Comparison of ENCODE assay signal across 25 cellular contexts in genomic region chr11:69913591-69914285, GRCh38.
A peak's percentile ranks its signal among the peaks of the same experiment; 100 is the strongest.
DNase-seq lines count a peak whose midpoint lies in the region; ATAC-seq and TF ChIP-seq lines count a peak whose summit lies in the region.
"Had no signal": no experiment of that assay in that cellular context is flagged by ENCODE, and none has a peak within 500 bp of the region (broad histone marks: within the 10 kb centered on the region; RNA-seq: fewer than 3 reads in every experiment).

No MANE protein-coding gene starts in this region.

- H3K36me3 Mint-ChIP-seq in MCF 10A (ENCODE audit: insufficient read depth, unreplicated experiment) = peaks cover 7% of the 10 kb centered on the region
- no peaks in the 10 kb centered on the region for H3K36me3 Mint-ChIP-seq in WTC11
- H3K36me3 Mint-ChIP-seq: activated CD8-positive, alpha-beta memory T cell treated with anti-CD3 and anti-CD28 coated beads, Interleukin-2, amount 10 ng/mL, durations not matched to agents 7 days and 5 days; CD4-positive, CD25-positive, alpha-beta regulatory T cell; IgD-negative memory B cell; naive thymus-derived CD4-positive, alpha-beta T cell had no signal

- H3K27ac Mint-ChIP-seq in MCF 10A (ENCODE audit: low read depth, unreplicated experiment) = no peak overlapping the region
- no peak overlapping the region for H3K27ac Mint-ChIP-seq in WTC11
- H3K27ac Mint-ChIP-seq: activated CD4-positive, alpha-beta T cell treated with anti-CD3 and anti-CD28 coated beads for 36 hours; activated CD8-positive, alpha-beta memory T cell treated with anti-CD3 and anti-CD28 coated beads, Interleukin-2, amount 10 ng/mL, durations not matched to agents 7 days and 5 days; activated T-helper 2 cell treated with anti-CD3 and anti-CD28 coated beads, Interferon-gamma antibody, Interleukin-2, Interleukin-4, amounts not matched to agents 10 μg/mL and 5 μg/mL and 100 μg/mL, durations not matched to agents 14 hours and 24 hours and 36 hours; CD4-positive, CD25-positive, alpha-beta regulatory T cell; IgD-negative memory B cell; naive thymus-derived CD4-positive, alpha-beta T cell; stimulated activated naive CD8-positive, alpha-beta T cell treated with anti-CD3 and anti-CD28 coated beads, Interleukin-15, amount 100 ng/mL, for 72 hours had no signal

- no peaks in the 10 kb centered on the region for H3K9me3 ChIP-seq in breast epithelium
- no peaks in the 10 kb centered on the region for H3K9me3 ChIP-seq in lower lobe of right lung
- H3K9me3 ChIP-seq in upper lobe of right lung = no peaks in the 10 kb centered on the region
- H3K9me3 ChIP-seq: pancreas had no signal

- H3K9me3 Mint-ChIP-seq in MCF 10A (ENCODE audit: unreplicated experiment) = no peaks in the 10 kb centered on the region
- H3K9me3 Mint-ChIP-seq in WTC11 = no peaks in the 10 kb centered on the region
- H3K9me3 Mint-ChIP-seq: activated T-helper 2 cell treated with anti-CD3 and anti-CD28 coated beads, Interferon-gamma antibody, Interleukin-2, Interleukin-4, amounts not matched to agents 10 μg/mL and 5 μg/mL and 100 μg/mL, durations not matched to agents 14 hours and 24 hours and 36 hours; CD4-positive, CD25-positive, alpha-beta regulatory T cell; IgD-negative memory B cell had no signal

- peaks cover 18% of the 10 kb centered on the region for H3K27me3 Mint-ChIP-seq in MCF 10A (ENCODE audit: insufficient read depth, unreplicated experiment)
- H3K27me3 Mint-ChIP-seq in WTC11 (ENCODE audit: low read depth) = peaks cover 30% of the 10 kb centered on the region
- H3K27me3 Mint-ChIP-seq: activated CD8-positive, alpha-beta memory T cell treated with anti-CD3 and anti-CD28 coated beads, Interleukin-2, amount 10 ng/mL, durations not matched to agents 7 days and 5 days had no signal

- no peak overlapping the region for H3K4me3 Mint-ChIP-seq in MCF 10A (ENCODE audit: unreplicated experiment)
- H3K4me3 Mint-ChIP-seq in WTC11 = no peak overlapping the region
- H3K4me3 Mint-ChIP-seq: activated CD4-positive, alpha-beta T cell treated with anti-CD3 and anti-CD28 coated beads for 36 hours; activated CD8-positive, alpha-beta memory T cell treated with anti-CD3 and anti-CD28 coated beads, Interleukin-2, amount 10 ng/mL, durations not matched to agents 7 days and 5 days; CD4-positive, CD25-positive, alpha-beta regulatory T cell; IgD-negative memory B cell; naive thymus-derived CD4-positive, alpha-beta T cell; stimulated activated naive CD8-positive, alpha-beta T cell treated with anti-CD3 and anti-CD28 coated beads, Interleukin-15, amount 100 ng/mL, for 72 hours had no signal

- peak overlapping the region; percentile 84 to 90 for H3K27ac ChIP-seq in breast epithelium
- no peak overlapping the region for H3K27ac ChIP-seq in lower lobe of right lung
- H3K27ac ChIP-seq in upper lobe of right lung = no peak overlapping the region
- H3K27ac ChIP-seq: SK-N-MC had no signal

- H3K4me1 ChIP-seq in breast epithelium (peaks cover 14 to 18% of the 10 kb centered on the region in 2 donors), lower lobe of right lung (peaks cover 22% of the 10 kb centered on the region), upper lobe of right lung (peaks cover 23% of the 10 kb centered on the region)
- H3K4me1 ChIP-seq: pancreas had no signal

- CTCF ChIA-PET in MCF 10A (lab: Yijun Ruan, JAX) = interaction anchor here (0.6 to 6.9 kb wide), 10 partner anchors 25 to 334 kb away, joined by 3 to 29 read pairs (median 4); no protein-coding TSS in a partner anchor
- CTCF ChIA-PET in WTC11 (lab: Charles Lee) = interaction anchor here (0.7 to 12.0 kb wide), 17 partner anchors 8 to 341 kb away, joined by 3 to 74 read pairs (median 4); partner anchors contain the start of gene FADD

- H3K27me3 ChIP-seq in breast epithelium (no peaks in the 10 kb centered on the region), lower lobe of right lung (ENCODE audit: low read depth) (peaks cover 30% of the 10 kb centered on the region), upper lobe of right lung (peaks cover 25% of the 10 kb centered on the region)
- H3K27me3 ChIP-seq: pancreas had no signal

- no peak for TF ChIP-seq CTCF in breast epithelium (IDR thresholded peaks at IDR 0.05)
- no peak for TF ChIP-seq CTCF in MCF 10A (IDR thresholded peaks at IDR 0.05; ENCODE audit: unreplicated experiment)
- no peak for TF ChIP-seq CTCF in WTC11 (IDR thresholded peaks at IDR 0.05)
- TF ChIP-seq CTCF in lower lobe of right lung (IDR thresholded peaks at IDR 0.05) = no peak
- no peak for TF ChIP-seq CTCF in upper lobe of right lung (IDR thresholded peaks at IDR 0.05)

- H3K4me1 Mint-ChIP-seq in MCF 10A (ENCODE audit: insufficient read depth, unreplicated experiment) = peaks cover 11% of the 10 kb centered on the region
- 0 out of 2 replicates have a peak, but pooled peaks cover 3% of the 10 kb centered on the region for H3K4me1 Mint-ChIP-seq in WTC11
- H3K4me1 Mint-ChIP-seq: activated CD4-positive, alpha-beta T cell treated with anti-CD3 and anti-CD28 coated beads for 36 hours; activated CD8-positive, alpha-beta memory T cell treated with anti-CD3 and anti-CD28 coated beads, Interleukin-2, amount 10 ng/mL, durations not matched to agents 7 days and 5 days; CD4-positive, CD25-positive, alpha-beta regulatory T cell; IgD-negative memory B cell had no signal

- intact Hi-C loops in breast epithelium (cut with DNase I; ENCODE audit: low total_unique reads) = loop anchor here (10.0 kb wide), 1 partner anchor 271 kb away; no protein-coding TSS in a partner anchor
- intact Hi-C loops in MCF 10A (cut with micrococcal nuclease) = loop anchor here (10.0 kb wide), 1 partner anchor 229 kb away; no protein-coding TSS in a partner anchor
- intact Hi-C loops in lower lobe of right lung (cut with DNase I) = no loop called here
- intact Hi-C loops in upper lobe of right lung (cut with DNase I) = no loop called here

- peak in 1 of 2 donors; percentile 47 for DNase-seq in breast epithelium (ENCODE audit: low spot score in 2 of 2)
- DNase-seq in MCF 10A (ENCODE audit: unreplicated experiment) = no peak
- DNase-seq in WTC11 (ENCODE audit: low spot score) = peak; percentile 2
- peak; percentile 34 for DNase-seq in lower lobe of right lung
- DNase-seq in upper lobe of right lung = peak; percentile 49
- no peak for DNase-seq in UCSD-AML1 (lab: John Stamatoyannopoulos, UW; ENCODE audit: unreplicated experiment)
- DNase-seq in HT-29 (ENCODE audit: low spot score) = no peak
- DNase-seq: ACHN; activated CD8-positive, alpha-beta memory T cell treated with anti-CD3 and anti-CD28 coated beads, Interleukin-2, amount 10 ng/mL, durations not matched to agents 7 days and 5 days; effector CD8-positive, alpha-beta T cell; naive thymus-derived CD4-positive, alpha-beta T cell; NCI-H1694 treated with DMSO at 0.1 percent for 48 hours; NCI-H2227 treated with DMSO at 0.1 percent for 48 hours; NCI-H774; stimulated activated CD4-positive, alpha-beta T cell treated with anti-CD3 and anti-CD28 coated beads, Interleukin-2, amount 100 ng/mL, for 48 hours; T-helper 9 cell had no signal

- ATAC-seq in WTC11 = no peak
- ATAC-seq in lower lobe of right lung = no peak
- ATAC-seq in upper lobe of right lung = no peak
- no peak for ATAC-seq in HG03039 (IDR thresholded peaks at IDR 0.05; ENCODE audit: unreplicated experiment)
- ATAC-seq: pancreas had no signal

- POLR2A ChIA-PET in MCF 10A (lab: Yijun Ruan, JAX) (interaction anchor here (0.6 to 0.7 kb wide), 3 partner anchors 15 to 243 kb away, joined by 3 read pairs; no protein-coding TSS in a partner anchor), WTC11 (lab: Charles Lee) (no interaction called here)

- H3K36me3 ChIP-seq in breast epithelium (no peaks in the 10 kb centered on the region), lower lobe of right lung (no peaks in the 10 kb centered on the region), upper lobe of right lung (no peaks in the 10 kb centered on the region)
- H3K36me3 ChIP-seq: pancreas had no signal

- BruUV-seq in MCF 10A (replicated peaks; lab: Mats Ljungman, UMichigan) = no TSS peak

- TF ChIP-seq POLR2A in breast epithelium (IDR thresholded peaks at IDR 0.05) = no peak

- H3K4me3 ChIP-seq in breast epithelium (no peak overlapping the region), lower lobe of right lung (no peak overlapping the region), upper lobe of right lung (no peak overlapping the region)
- H3K4me3 ChIP-seq: pancreas, SK-N-MC, skin epidermis had no signal

TF ChIP-seq in WTC11, 78 proteins besides CTCF, POLR2A, EP300 and RAD21 (continues in another document):
- TF ChIP-seq STAT6 (CRISPR knock-in tag; conservative IDR thresholded peaks at IDR 0.05; ENCODE audit: low read depth) = no peak
- TF ChIP-seq JUN (CRISPR knock-in tag; IDR thresholded peaks at IDR 0.05) = no peak
- TF ChIP-seq, protein P1, sequence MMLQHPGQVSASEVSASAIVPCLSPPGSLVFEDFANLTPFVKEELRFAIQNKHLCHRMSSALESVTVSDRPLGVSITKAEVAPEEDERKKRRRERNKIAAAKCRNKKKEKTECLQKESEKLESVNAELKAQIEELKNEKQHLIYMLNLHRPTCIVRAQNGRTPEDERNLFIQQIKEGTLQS (CRISPR knock-in tag; conservative IDR thresholded peaks at IDR 0.05) = no peak
- TF ChIP-seq PRRX2 (CRISPR knock-in tag; IDR thresholded peaks at IDR 0.05) = no peak
- no peak for TF ChIP-seq IRF2 (CRISPR knock-in tag; IDR thresholded peaks at IDR 0.05; ENCODE audit: borderline replicate concordance, low read depth)
- TF ChIP-seq SMAD4 (CRISPR knock-in tag; IDR thresholded peaks at IDR 0.05) = no peak

Comparison
In these comparisons a context has a peak if more than half of its experiments do, and no peak if none do; other contexts are left out.
1. DNase-seq: peak in WTC11 (single experiment), lower lobe of right lung (single experiment) and upper lobe of right lung (single experiment); none in MCF 10A (single experiment), UCSD-AML1 (single experiment) and HT-29 (single experiment).
2. H3K27ac ChIP-seq: peak in breast epithelium (2 of 2); none in lower lobe of right lung (single experiment) and upper lobe of right lung (single experiment).
3. intact Hi-C loops: an anchor here in breast epithelium (10.0 kb wide) and MCF 10A (10.0 kb wide); none called in lower lobe of right lung and upper lobe of right lung.